Comparison of ENCODE assay signal across 29 cellular contexts in the genomic region with DNA sequence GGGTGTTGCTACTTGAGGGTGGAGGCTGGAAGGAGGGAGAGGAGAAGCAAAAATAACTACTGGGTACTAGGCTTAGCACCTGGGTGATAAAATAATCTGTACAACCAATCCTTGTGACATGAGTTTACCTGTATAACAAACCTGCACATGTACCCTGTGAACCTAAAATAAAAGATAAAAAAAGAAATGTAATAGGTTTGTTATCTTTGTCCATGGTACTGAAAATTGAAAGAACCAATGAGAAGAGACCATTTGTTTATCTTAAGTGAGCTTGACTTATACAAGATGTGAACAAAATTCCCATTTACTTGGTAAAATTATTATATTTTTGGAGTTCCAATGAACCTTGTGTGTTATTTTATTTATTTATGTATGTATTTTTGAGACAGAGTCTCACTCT.
"Had no signal": no experiment of that assay in that cellular context is flagged by ENCODE, and none has a peak within 500 bp of the region (broad histone marks: within the 10 kb centered on the region; RNA-seq: fewer than 3 reads in every experiment).

No MANE protein-coding gene starts in this region.

- ATAC-seq: activated CD8-positive, alpha-beta T cell treated with anti-CD3 and anti-CD28 coated beads for 36 hours; activated naive CD4-positive, alpha-beta T cell treated with anti-CD3 and anti-CD28 coated beads, Interleukin-2, amount 50 U/mL, for 72 hours; activated T-cell treated with anti-CD3 and anti-CD28 coated beads, Interleukin-2, amount 50 U/mL, for 4 hours; activated T-cell treated with anti-CD3 and anti-CD28 coated beads, Interleukin-2, amount 50 U/mL, for 72 hours; activated T-helper 17 cell treated with anti-CD3 and anti-CD28 coated beads, Interleukin-2, amount 50 U/mL, for 72 hours had no signal

- FAIRE-seq: TTC549 had no signal

- DNase-seq: activated B cell treated with CpG ODN at 0.5 μM for 24 hours; activated CD4-positive, alpha-beta memory T cell treated with anti-CD3 and anti-CD28 coated beads for 36 hours; activated CD4-positive, alpha-beta T cell treated with anti-CD3 and anti-CD28 coated beads for 4 hours; activated CD4-positive, alpha-beta T cell treated with anti-CD3 and anti-CD28 coated beads, Interleukin-2, amount 10 ng/mL, durations not matched to agents 24 days and 14 days; activated CD4-positive, alpha-beta T cell treated with anti-CD3 and anti-CD28 coated beads, Interleukin-2, amount 50 U/mL, for 1 hour; activated CD4-positive, alpha-beta T cell treated with anti-CD3 and anti-CD28 coated beads, Interleukin-2, amount 50 U/mL, for 4 hours; activated CD4-positive, CD25-positive, alpha-beta regulatory T cell treated with anti-CD3 and anti-CD28 coated beads, Interleukin-2, amount 50 U/mL, for 72 hours; activated CD8-positive, alpha-beta memory T cell treated with anti-CD3 and anti-CD28 coated beads, Interleukin-2, amount 50 U/mL, for 4 hours; activated CD8-positive, alpha-beta T cell treated with anti-CD3 and anti-CD28 coated beads for 36 hours; activated effector memory CD4-positive, alpha-beta T cell treated with anti-CD3 and anti-CD28 coated beads, Interleukin-2, amount 50 U/mL, for 16 hours; activated gamma-delta T cell treated with Interleukin-2 at 50 U/mL for 16 hours; activated naive CD4-positive, alpha-beta T cell; activated naive CD4-positive, alpha-beta T cell treated with anti-CD3 and anti-CD28 coated beads for 36 hours; activated naive CD4-positive, alpha-beta T cell treated with anti-CD3 and anti-CD28 coated beads, Interleukin-2, amount 50 U/mL, for 16 hours; activated naive CD8-positive, alpha-beta T cell treated with anti-CD3 and anti-CD28 coated beads for 36 hours; activated T-cell treated with anti-CD3 and anti-CD28 coated beads for 4 hours; activated T-cell treated with anti-CD3 and anti-CD28 coated beads, Interleukin-2, amount 50 U/mL, for 1 hour; activated T-cell treated with anti-CD3 and anti-CD28 coated beads, Interleukin-2, amount 50 U/mL, for 4 hours; activated T-cell treated with anti-CD3 and anti-CD28 coated beads, Interleukin-2, amount 50 U/mL, for 72 hours; amygdala; anterior cingulate cortex; central memory CD4-positive, alpha-beta T cell; T-helper 1 cell; T-helper 2 cell; T-helper 9 cell had no signal

- H3K27ac ChIP-seq: VCaP had no signal
